ENCODE assay signal across 17 cellular contexts in genomic region chr16:85228970-85229430, GRCh38.
"Had no signal": no experiment of that assay in that cellular context is flagged by ENCODE, and none has a peak within 500 bp of the region (broad histone marks: within the 10 kb centered on the region; RNA-seq: fewer than 3 reads in every experiment).

No MANE protein-coding gene starts in this region.

- H3K4me1 ChIP-seq: upper lobe of right lung had no signal

- H3K4me1 Mint-ChIP-seq: activated naive CD4-positive, alpha-beta T cell treated with anti-CD3 and anti-CD28 coated beads, Interleukin-2, amount 10 ng/mL, durations not matched to agents 7 days and 5 days; immature natural killer cell had no signal

- H3K9me3 ChIP-seq: thoracic aorta, upper lobe of right lung had no signal

- H3K36me3 Mint-ChIP-seq: activated naive CD4-positive, alpha-beta T cell treated with anti-CD3 and anti-CD28 coated beads, Interleukin-2, amount 10 ng/mL, durations not matched to agents 7 days and 5 days; immature natural killer cell; memory B cell; natural killer cell had no signal

- H3K9me3 Mint-ChIP-seq: activated naive CD4-positive, alpha-beta T cell treated with anti-CD3 and anti-CD28 coated beads, Interleukin-2, amount 10 ng/mL, durations not matched to agents 7 days and 5 days; immature natural killer cell; natural killer cell had no signal

- H3K27ac Mint-ChIP-seq: activated naive CD4-positive, alpha-beta T cell treated with anti-CD3 and anti-CD28 coated beads, Interleukin-2, amount 10 ng/mL, durations not matched to agents 7 days and 5 days; immature natural killer cell; memory B cell; natural killer cell had no signal

- DNase-seq: activated CD4-positive, alpha-beta T cell treated with anti-CD3 and anti-CD28 coated beads for 1 hour; activated CD8-positive, alpha-beta memory T cell treated with anti-CD3 and anti-CD28 coated beads for 24 hours; activated CD8-positive, alpha-beta memory T cell treated with anti-CD3 and anti-CD28 coated beads, Interleukin-2, amount 50 U/mL, for 48 hours; activated effector memory CD4-positive, alpha-beta T cell treated with Interleukin-2 at 50 U/mL for 16 hours; activated naive CD4-positive, alpha-beta T cell treated with anti-CD3 and anti-CD28 coated beads, Interleukin-2, amount 10 ng/mL, durations not matched to agents 7 days and 5 days; activated T-cell treated with anti-CD3 and anti-CD28 coated beads, Interleukin-2, amount 50 U/mL, for 48 hours; aorta; dermis blood vessel endothelial cell; immature natural killer cell; kidney glomerular epithelial cell; natural killer cell; nucleus accumbens; T-helper 2 cell; upper lobe of right lung; WERI-Rb-1 had no signal

- H3K36me3 ChIP-seq: thoracic aorta, upper lobe of right lung, WERI-Rb-1 had no signal

- ATAC-seq: natural killer cell, upper lobe of right lung had no signal

- H3K27ac ChIP-seq: thoracic aorta, upper lobe of right lung, WERI-Rb-1 had no signal

- H3K4me3 Mint-ChIP-seq: activated naive CD4-positive, alpha-beta T cell treated with anti-CD3 and anti-CD28 coated beads, Interleukin-2, amount 10 ng/mL, durations not matched to agents 7 days and 5 days; immature natural killer cell; memory B cell; natural killer cell had no signal

- H3K4me3 ChIP-seq: thoracic aorta, upper lobe of right lung had no signal

- H3K27me3 ChIP-seq: upper lobe of right lung had no signal
